Comparison of ENCODE assay signal across 1 cellular context in the genomic region with DNA sequence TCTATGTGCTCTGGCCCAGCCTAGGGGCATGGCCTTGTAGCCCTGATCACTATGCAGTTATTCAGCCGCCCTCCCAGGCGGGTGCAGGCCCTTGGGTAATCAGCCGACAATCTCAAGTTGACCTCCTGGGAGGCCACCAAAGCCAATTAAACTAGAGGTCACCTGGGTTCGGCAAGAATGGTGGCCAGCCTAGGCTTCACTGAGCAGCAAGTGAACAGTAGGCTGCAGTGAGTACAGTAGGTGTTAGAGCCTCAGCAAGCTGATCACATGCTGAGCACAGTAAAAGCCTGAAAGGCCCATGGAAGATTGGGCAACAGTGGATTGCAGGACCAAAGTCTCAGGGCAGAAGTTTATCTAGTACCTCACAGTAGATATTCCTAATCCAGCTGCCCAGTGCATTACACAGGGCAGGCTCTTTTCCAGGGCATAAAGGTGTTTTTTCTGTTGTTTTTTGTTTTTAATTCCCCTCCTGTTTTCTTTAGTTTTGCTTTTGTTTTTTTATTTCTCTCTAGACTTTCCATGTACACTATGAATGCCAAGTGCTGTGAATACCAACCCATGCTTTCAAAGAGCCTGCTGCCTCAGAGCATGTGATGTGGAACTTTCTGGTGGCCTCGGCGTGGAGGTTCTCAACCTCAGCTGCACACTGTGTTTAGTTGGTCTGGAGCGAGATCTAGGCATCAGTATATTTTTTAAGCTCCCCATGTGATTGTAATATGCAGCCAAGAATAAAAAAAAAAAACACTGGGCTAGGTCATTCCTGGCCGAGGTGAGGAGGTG.
TF ChIP-seq lines count a peak whose summit lies in the region.

No MANE protein-coding gene starts in this region.

TF ChIP-seq in HepG2, 621 proteins besides CTCF, POLR2A, EP300 and RAD21 (continues in another document):
- TF ChIP-seq ZNF160 (CRISPR knock-in tag; IDR thresholded peaks at IDR 0.05) (peak; percentile 64; the same call in 1 of the 2 replicates), IKZF4 (CRISPR knock-in tag; IDR thresholded peaks at IDR 0.05; ENCODE audit: borderline replicate concordance, low read depth, not compliant biosample characterization) (no peak), FOXM1 (CRISPR knock-in tag; IDR thresholded peaks at IDR 0.05) (no peak), SALL1 (CRISPR knock-in tag; IDR thresholded peaks at IDR 0.05) (peak; percentile 99), MEF2D (CRISPR knock-in tag; IDR thresholded peaks at IDR 0.05) (peak; percentile 94), SETDB1 (CRISPR knock-in tag; IDR thresholded peaks at IDR 0.05; ENCODE audit: borderline replicate concordance) (no peak), MED1 (CRISPR knock-in tag; IDR thresholded peaks at IDR 0.05) (peak; percentile 95), CCDC6 (CRISPR knock-in tag; IDR thresholded peaks at IDR 0.05) (peak; percentile 81; the same call in 1 of the 2 replicates), ATF7 (IDR thresholded peaks at IDR 0.05) (peak; percentile 46; the same call in 1 of the 2 replicates), ATF7 (CRISPR knock-in tag; IDR thresholded peaks at IDR 0.05) (peak; percentile 91; the same call in 1 of the 2 replicates), KLF16 (CRISPR knock-in tag; IDR thresholded peaks at IDR 0.05) (peak in 1 of 2 experiments; percentile 93; a peak in 2 of 4 replicates), JARID2 (CRISPR knock-in tag; IDR thresholded peaks at IDR 0.05; ENCODE audit: insufficient replicate concordance) (peak; percentile 78), CHCHD3 (CRISPR knock-in tag; IDR thresholded peaks at IDR 0.05) (no peak), ZNF564 (CRISPR knock-in tag; IDR thresholded peaks at IDR 0.05) (no peak), CBFB (CRISPR knock-in tag; IDR thresholded peaks at IDR 0.05) (peak; percentile 43; the same call in 1 of the 2 replicates), CEBPB (IDR thresholded peaks at IDR 0.05; ENCODE audit: borderline replicate concordance, low read depth, low read length) (peak; percentile 99), MXI1 (IDR thresholded peaks at IDR 0.05; ENCODE audit: borderline replicate concordance, low read depth, low read length) (0 out of 3 replicates have a peak, but pooled peaks have one; percentile 19), ZNF879 (CRISPR knock-in tag; IDR thresholded peaks at IDR 0.05) (peak; percentile 66; the same call in 1 of the 2 replicates), ZBTB25 (CRISPR knock-in tag; IDR thresholded peaks at IDR 0.05) (peak; percentile 83; the same call in 1 of the 2 replicates), ZNF883 (CRISPR knock-in tag; IDR thresholded peaks at IDR 0.05; ENCODE audit: not compliant biosample characterization) (peak; percentile 73), KLF13 (CRISPR knock-in tag; IDR thresholded peaks at IDR 0.05) (no peak), ZBTB1 (CRISPR knock-in tag; IDR thresholded peaks at IDR 0.05; ENCODE audit: borderline replicate concordance) (no peak), TGIF2 (CRISPR knock-in tag; IDR thresholded peaks at IDR 0.05) (peak; percentile 66), ZNF138 (CRISPR knock-in tag; IDR thresholded peaks at IDR 0.05; ENCODE audit: low read depth) (no peak), ATF6 (CRISPR knock-in tag; conservative IDR thresholded peaks at IDR 0.05) (no peak)
- TF ChIP-seq, protein P1, sequence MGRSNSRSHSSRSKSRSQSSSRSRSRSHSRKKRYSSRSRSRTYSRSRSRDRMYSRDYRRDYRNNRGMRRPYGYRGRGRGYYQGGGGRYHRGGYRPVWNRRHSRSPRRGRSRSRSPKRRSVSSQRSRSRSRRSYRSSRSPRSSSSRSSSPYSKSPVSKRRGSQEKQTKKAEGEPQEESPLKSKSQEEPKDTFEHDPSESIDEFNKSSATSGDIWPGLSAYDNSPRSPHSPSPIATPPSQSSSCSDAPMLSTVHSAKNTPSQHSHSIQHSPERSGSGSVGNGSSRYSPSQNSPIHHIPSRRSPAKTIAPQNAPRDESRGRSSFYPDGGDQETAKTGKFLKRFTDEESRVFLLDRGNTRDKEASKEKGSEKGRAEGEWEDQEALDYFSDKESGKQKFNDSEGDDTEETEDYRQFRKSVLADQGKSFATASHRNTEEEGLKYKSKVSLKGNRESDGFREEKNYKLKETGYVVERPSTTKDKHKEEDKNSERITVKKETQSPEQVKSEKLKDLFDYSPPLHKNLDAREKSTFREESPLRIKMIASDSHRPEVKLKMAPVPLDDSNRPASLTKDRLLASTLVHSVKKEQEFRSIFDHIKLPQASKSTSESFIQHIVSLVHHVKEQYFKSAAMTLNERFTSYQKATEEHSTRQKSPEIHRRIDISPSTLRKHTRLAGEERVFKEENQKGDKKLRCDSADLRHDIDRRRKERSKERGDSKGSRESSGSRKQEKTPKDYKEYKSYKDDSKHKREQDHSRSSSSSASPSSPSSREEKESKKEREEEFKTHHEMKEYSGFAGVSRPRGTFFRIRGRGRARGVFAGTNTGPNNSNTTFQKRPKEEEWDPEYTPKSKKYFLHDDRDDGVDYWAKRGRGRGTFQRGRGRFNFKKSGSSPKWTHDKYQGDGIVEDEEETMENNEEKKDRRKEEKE (IDR thresholded peaks at IDR 0.05), result no peak
- TF ChIP-seq, protein P2, sequence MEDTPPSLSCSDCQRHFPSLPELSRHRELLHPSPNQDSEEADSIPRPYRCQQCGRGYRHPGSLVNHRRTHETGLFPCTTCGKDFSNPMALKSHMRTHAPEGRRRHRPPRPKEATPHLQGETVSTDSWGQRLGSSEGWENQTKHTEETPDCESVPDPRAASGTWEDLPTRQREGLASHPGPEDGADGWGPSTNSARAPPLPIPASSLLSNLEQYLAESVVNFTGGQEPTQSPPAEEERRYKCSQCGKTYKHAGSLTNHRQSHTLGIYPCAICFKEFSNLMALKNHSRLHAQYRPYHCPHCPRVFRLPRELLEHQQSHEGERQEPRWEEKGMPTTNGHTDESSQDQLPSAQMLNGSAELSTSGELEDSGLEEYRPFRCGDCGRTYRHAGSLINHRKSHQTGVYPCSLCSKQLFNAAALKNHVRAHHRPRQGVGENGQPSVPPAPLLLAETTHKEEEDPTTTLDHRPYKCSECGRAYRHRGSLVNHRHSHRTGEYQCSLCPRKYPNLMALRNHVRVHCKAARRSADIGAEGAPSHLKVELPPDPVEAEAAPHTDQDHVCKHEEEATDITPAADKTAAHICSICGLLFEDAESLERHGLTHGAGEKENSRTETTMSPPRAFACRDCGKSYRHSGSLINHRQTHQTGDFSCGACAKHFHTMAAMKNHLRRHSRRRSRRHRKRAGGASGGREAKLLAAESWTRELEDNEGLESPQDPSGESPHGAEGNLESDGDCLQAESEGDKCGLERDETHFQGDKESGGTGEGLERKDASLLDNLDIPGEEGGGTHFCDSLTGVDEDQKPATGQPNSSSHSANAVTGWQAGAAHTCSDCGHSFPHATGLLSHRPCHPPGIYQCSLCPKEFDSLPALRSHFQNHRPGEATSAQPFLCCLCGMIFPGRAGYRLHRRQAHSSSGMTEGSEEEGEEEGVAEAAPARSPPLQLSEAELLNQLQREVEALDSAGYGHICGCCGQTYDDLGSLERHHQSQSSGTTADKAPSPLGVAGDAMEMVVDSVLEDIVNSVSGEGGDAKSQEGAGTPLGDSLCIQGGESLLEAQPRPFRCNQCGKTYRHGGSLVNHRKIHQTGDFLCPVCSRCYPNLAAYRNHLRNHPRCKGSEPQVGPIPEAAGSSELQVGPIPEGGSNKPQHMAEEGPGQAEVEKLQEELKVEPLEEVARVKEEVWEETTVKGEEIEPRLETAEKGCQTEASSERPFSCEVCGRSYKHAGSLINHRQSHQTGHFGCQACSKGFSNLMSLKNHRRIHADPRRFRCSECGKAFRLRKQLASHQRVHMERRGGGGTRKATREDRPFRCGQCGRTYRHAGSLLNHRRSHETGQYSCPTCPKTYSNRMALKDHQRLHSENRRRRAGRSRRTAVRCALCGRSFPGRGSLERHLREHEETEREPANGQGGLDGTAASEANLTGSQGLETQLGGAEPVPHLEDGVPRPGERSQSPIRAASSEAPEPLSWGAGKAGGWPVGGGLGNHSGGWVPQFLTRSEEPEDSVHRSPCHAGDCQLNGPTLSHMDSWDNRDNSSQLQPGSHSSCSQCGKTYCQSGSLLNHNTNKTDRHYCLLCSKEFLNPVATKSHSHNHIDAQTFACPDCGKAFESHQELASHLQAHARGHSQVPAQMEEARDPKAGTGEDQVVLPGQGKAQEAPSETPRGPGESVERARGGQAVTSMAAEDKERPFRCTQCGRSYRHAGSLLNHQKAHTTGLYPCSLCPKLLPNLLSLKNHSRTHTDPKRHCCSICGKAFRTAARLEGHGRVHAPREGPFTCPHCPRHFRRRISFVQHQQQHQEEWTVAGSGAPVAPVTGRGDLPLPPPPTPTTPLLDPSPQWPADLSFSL (CRISPR knock-in tag; IDR thresholded peaks at IDR 0.05), result 0 out of 2 replicates have a peak, but pooled peaks have one; percentile 36
- TF ChIP-seq, protein P3, sequence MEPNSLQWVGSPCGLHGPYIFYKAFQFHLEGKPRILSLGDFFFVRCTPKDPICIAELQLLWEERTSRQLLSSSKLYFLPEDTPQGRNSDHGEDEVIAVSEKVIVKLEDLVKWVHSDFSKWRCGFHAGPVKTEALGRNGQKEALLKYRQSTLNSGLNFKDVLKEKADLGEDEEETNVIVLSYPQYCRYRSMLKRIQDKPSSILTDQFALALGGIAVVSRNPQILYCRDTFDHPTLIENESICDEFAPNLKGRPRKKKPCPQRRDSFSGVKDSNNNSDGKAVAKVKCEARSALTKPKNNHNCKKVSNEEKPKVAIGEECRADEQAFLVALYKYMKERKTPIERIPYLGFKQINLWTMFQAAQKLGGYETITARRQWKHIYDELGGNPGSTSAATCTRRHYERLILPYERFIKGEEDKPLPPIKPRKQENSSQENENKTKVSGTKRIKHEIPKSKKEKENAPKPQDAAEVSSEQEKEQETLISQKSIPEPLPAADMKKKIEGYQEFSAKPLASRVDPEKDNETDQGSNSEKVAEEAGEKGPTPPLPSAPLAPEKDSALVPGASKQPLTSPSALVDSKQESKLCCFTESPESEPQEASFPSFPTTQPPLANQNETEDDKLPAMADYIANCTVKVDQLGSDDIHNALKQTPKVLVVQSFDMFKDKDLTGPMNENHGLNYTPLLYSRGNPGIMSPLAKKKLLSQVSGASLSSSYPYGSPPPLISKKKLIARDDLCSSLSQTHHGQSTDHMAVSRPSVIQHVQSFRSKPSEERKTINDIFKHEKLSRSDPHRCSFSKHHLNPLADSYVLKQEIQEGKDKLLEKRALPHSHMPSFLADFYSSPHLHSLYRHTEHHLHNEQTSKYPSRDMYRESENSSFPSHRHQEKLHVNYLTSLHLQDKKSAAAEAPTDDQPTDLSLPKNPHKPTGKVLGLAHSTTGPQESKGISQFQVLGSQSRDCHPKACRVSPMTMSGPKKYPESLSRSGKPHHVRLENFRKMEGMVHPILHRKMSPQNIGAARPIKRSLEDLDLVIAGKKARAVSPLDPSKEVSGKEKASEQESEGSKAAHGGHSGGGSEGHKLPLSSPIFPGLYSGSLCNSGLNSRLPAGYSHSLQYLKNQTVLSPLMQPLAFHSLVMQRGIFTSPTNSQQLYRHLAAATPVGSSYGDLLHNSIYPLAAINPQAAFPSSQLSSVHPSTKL (CRISPR knock-in tag; IDR thresholded peaks at IDR 0.05), result peak; percentile 99
